In the genomic region with DNA sequence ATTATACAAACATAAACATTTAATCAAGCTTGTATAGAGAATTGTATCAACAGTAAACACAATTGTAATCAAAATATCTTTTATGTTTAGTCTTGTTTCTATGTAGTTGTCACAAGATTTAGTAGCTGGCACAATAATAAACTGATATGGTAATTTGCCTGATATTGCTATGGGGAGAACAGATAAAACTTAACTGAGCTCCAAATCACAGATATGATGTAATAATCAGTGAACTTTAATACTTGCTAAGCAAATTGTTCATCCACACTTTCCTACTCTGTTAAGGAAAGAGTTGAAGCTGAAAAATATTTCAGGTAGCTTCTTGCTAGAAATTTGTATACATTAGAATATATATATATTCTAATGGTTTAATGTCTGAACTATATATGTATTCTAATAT, we compare ENCODE assay signal across 15 cellular contexts.
A peak's percentile ranks its signal among the peaks of the same experiment; 100 is the strongest.
DNase-seq lines count a peak whose midpoint lies in the region; ATAC-seq, FAIRE-seq and TF ChIP-seq lines count a peak whose summit lies in the region.
"Had no signal": no experiment of that assay in that cellular context is flagged by ENCODE, and none has a peak within 500 bp of the region (broad histone marks: within the 10 kb centered on the region; RNA-seq: fewer than 3 reads in every experiment).

No MANE protein-coding gene starts in this region.

- intact Hi-C loops in HepG2 (cut with micrococcal nuclease; ENCODE audit: unreplicated experiment) = no loop called here

- FAIRE-seq in HepG2 (lab: Jason Lieb, UNC) (no peak), colon (lab: Jason Lieb, UNC) (peak; percentile 24)
- FAIRE-seq: GM12892, GM18507 had no signal

- TF ChIP-seq RAD21 in liver (IDR thresholded peaks at IDR 0.05) = no peak
- TF ChIP-seq RAD21 in HepG2 (CRISPR knock-in tag; IDR thresholded peaks at IDR 0.05) = no peak

- TF ChIP-seq CTCF in liver (IDR thresholded peaks at IDR 0.05; ENCODE audit: low read depth, low read length, missing input control) = no peak
- no peak for TF ChIP-seq CTCF in HepG2 (CRISPR knock-in tag; IDR thresholded peaks at IDR 0.05)
- no peak for TF ChIP-seq CTCF in mesothelial cell of epicardium (IDR thresholded peaks at IDR 0.05; ENCODE audit: unreplicated experiment)

- peaks cover 40% of the 10 kb centered on the region for H3K4me1 Mint-ChIP-seq in mesothelial cell of epicardium

- DNase-seq in HepG2 (ENCODE audit: low spot score) (no peak), mesothelial cell of epicardium (ENCODE audit: low spot score in 2 of 2, unreplicated experiment in 2 of 2) (no peak), KBM-7 (no peak), dedifferentiated amniotic fluid mesenchymal stem cell (ENCODE audit: extremely low spot score) (no peak)
- DNase-seq: AML-193; CD4-positive, alpha-beta T cell; DMS79; GDM1; GM23248 had no signal

- H3K9me3 ChIP-seq in liver (ENCODE audit: control insufficient read depth in 4 of 4, low read length in 3 of 4) (no peaks in the 10 kb centered on the region), HepG2 (ENCODE audit: low read length) (no peaks in the 10 kb centered on the region)
- H3K9me3 ChIP-seq: HAP-1 had no signal

- in situ Hi-C loops in HepG2 (cut with HindIII; ENCODE audit: extremely low pct_ligation_motif_present, low pct_unique_long_range_greater_than_20kb) = loop anchor here (10.0 kb wide), 1 partner anchor 375 kb away; no protein-coding TSS in a partner anchor
- in situ Hi-C loops in KBM-7 (cut with MboI; ENCODE audit: low pct_unique_long_range_greater_than_20kb, low sequenced_read_pairs) = no loop called here

- H3K27ac ChIP-seq in liver (ENCODE audit: low read depth in 1 of 2, low read length in 2 of 2) = no peak overlapping the region
- no peak overlapping the region for H3K27ac ChIP-seq in HepG2 (ENCODE audit: extremely low read length, insufficient read depth, low read length)
- H3K27ac ChIP-seq: C4-2B, GM23248 had no signal

- no peaks in the 10 kb centered on the region for H3K79me2 ChIP-seq in HepG2 (ENCODE audit: insufficient read depth, low read length)

- TF ChIP-seq POLR2A in HepG2 (IDR thresholded peaks at IDR 0.05; ENCODE audit: insufficient read depth in 1 of 2, low read depth in 2 of 2, low read length in 2 of 2) = no peak

- H2AFZ ChIP-seq in HepG2 (ENCODE audit: low read length) = no peak overlapping the region

- no peak overlapping the region for H3K4me3 ChIP-seq in liver (ENCODE audit: low read depth in 1 of 3, low read length in 3 of 3)
- H3K4me3 ChIP-seq in HepG2 (replicated peaks in 1 of 3; ENCODE audit: insufficient read depth in 1 of 3, low read depth in 2 of 3, low read length in 3 of 3) = no peak overlapping the region
- H3K4me3 ChIP-seq: GM23248, HAP-1 had no signal

- CTCF ChIA-PET in HepG2 (lab: Yijun Ruan, JAX; ENCODE audit: low intra/inter-chr PET ratio, low total read pairs) = no interaction called here

- H3K27me3 ChIP-seq in liver (ENCODE audit: control insufficient read depth in 4 of 4, insufficient read depth in 4 of 4, low read length in 3 of 4) = no peaks in the 10 kb centered on the region
- no peaks in the 10 kb centered on the region for H3K27me3 ChIP-seq in HepG2 (ENCODE audit: control insufficient read depth in 1 of 2, insufficient read depth in 2 of 2, low read length in 2 of 2)

- no peaks in the 10 kb centered on the region for H3K36me3 ChIP-seq in liver (ENCODE audit: control insufficient read depth in 4 of 4, insufficient read depth in 3 of 4, low read depth in 1 of 4, low read length in 3 of 4)
- no peaks in the 10 kb centered on the region for H3K36me3 ChIP-seq in HepG2 (replicated peaks in 1 of 2; ENCODE audit: control insufficient read depth in 1 of 2, insufficient read depth in 2 of 2, low read length in 2 of 2)
- H3K36me3 ChIP-seq: HAP-1 had no signal

- peaks cover 8% of the 10 kb centered on the region for H3K36me3 Mint-ChIP-seq in mesothelial cell of epicardium

- peak overlapping the region; percentile 57 for H3K27ac Mint-ChIP-seq in mesothelial cell of epicardium
- H3K27ac Mint-ChIP-seq: CD4-positive, alpha-beta T cell had no signal

- no peak for TF ChIP-seq EP300 in HepG2 (IDR thresholded peaks at IDR 0.05; ENCODE audit: low read depth in 2 of 2, low read length in 2 of 2)
- no peak for TF ChIP-seq EP300 in HepG2 (CRISPR knock-in tag; IDR thresholded peaks at IDR 0.05; ENCODE audit: borderline replicate concordance)

- H3K4me1 ChIP-seq in liver (ENCODE audit: control insufficient read depth in 4 of 4, insufficient read depth in 4 of 4, low read length in 3 of 4) = peaks cover 0 to 22% (median 13%) of the 10 kb centered on the region in 4 donors
- H3K4me1 ChIP-seq in HepG2 (ENCODE audit: insufficient read depth, low read length) = no peaks in the 10 kb centered on the region

- H3K4me3 Mint-ChIP-seq in mesothelial cell of epicardium = no peak overlapping the region
- H3K4me3 Mint-ChIP-seq: CD4-positive, alpha-beta T cell had no signal

- no peaks in the 10 kb centered on the region for H3K27me3 Mint-ChIP-seq in mesothelial cell of epicardium (ENCODE audit: low read depth)
- H3K27me3 Mint-ChIP-seq: CD4-positive, alpha-beta T cell had no signal

- H4K20me1 ChIP-seq in HepG2 (ENCODE audit: insufficient read depth, low read length) = no peaks in the 10 kb centered on the region

- H3K9ac ChIP-seq in liver (ENCODE audit: low read depth in 1 of 2, low read length in 2 of 2) = no peak overlapping the region
- no peak overlapping the region for H3K9ac ChIP-seq in HepG2 (ENCODE audit: insufficient read depth, low read depth, low read length)
- H3K9ac ChIP-seq: GM23248 had no signal

- peaks cover 8% of the 10 kb centered on the region for H3K9me3 Mint-ChIP-seq in mesothelial cell of epicardium

- POLR2A ChIA-PET in HepG2 (lab: Yijun Ruan, JAX) = no interaction called here

- no TSS peak for BruUV-seq in HepG2 (replicated peaks; lab: Mats Ljungman, UMichigan)

- H3K4me2 ChIP-seq in HepG2 (ENCODE audit: low read depth, low read length) = no peak overlapping the region

- no peak for ATAC-seq in HepG2

TF ChIP-seq in liver, 16 proteins besides CTCF, POLR2A, EP300 and RAD21 (continues in another document):
- TF ChIP-seq HNF4G (IDR thresholded peaks at IDR 0.05) (peak; percentile 42), JUND (IDR thresholded peaks at IDR 0.05) (peak in 1 of 2 donors; percentile 21), RXRA (IDR thresholded peaks at IDR 0.05) (peak in 1 of 2 donors; percentile 31), YY1 (IDR thresholded peaks at IDR 0.05) (peak; percentile 26), FOXA1 (IDR thresholded peaks at IDR 0.05) (no peak), HNF4A (conservative IDR thresholded peaks at IDR 0.05) (peak; percentile 76 to 83)
- TF ChIP-seq, protein P1, sequence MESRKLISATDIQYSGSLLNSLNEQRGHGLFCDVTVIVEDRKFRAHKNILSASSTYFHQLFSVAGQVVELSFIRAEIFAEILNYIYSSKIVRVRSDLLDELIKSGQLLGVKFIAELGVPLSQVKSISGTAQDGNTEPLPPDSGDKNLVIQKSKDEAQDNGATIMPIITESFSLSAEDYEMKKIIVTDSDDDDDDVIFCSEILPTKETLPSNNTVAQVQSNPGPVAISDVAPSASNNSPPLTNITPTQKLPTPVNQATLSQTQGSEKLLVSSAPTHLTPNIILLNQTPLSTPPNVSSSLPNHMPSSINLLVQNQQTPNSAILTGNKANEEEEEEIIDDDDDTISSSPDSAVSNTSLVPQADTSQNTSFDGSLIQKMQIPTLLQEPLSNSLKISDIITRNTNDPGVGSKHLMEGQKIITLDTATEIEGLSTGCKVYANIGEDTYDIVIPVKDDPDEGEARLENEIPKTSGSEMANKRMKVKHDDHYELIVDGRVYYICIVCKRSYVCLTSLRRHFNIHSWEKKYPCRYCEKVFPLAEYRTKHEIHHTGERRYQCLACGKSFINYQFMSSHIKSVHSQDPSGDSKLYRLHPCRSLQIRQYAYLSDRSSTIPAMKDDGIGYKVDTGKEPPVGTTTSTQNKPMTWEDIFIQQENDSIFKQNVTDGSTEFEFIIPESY (IDR thresholded peaks at IDR 0.05) = no peak
- TF ChIP-seq, protein P2, sequence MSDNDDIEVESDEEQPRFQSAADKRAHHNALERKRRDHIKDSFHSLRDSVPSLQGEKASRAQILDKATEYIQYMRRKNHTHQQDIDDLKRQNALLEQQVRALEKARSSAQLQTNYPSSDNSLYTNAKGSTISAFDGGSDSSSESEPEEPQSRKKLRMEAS (IDR thresholded peaks at IDR 0.05) = no peak
- TF ChIP-seq, protein P3, sequence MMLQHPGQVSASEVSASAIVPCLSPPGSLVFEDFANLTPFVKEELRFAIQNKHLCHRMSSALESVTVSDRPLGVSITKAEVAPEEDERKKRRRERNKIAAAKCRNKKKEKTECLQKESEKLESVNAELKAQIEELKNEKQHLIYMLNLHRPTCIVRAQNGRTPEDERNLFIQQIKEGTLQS (IDR thresholded peaks at IDR 0.05) = peak; percentile 31

TF ChIP-seq in HepG2, 621 proteins besides CTCF, POLR2A, EP300 and RAD21:
- TF ChIP-seq PHF5A (CRISPR knock-in tag; IDR thresholded peaks at IDR 0.05; ENCODE audit: low read depth, unreplicated experiment) (no peak), ZFP41 (CRISPR knock-in tag; IDR thresholded peaks at IDR 0.05; ENCODE audit: borderline replicate concordance) (no peak), ZNF788 (CRISPR knock-in tag; IDR thresholded peaks at IDR 0.05; ENCODE audit: borderline replicate concordance) (no peak), SAFB2 (CRISPR knock-in tag; IDR thresholded peaks at IDR 0.05; ENCODE audit: borderline replicate concordance, low read depth) (no peak), TOPORS (CRISPR knock-in tag; IDR thresholded peaks at IDR 0.05) (no peak), NR3C1 (CRISPR knock-in tag; IDR thresholded peaks at IDR 0.05) (no peak)
- TF ChIP-seq, protein P4, sequence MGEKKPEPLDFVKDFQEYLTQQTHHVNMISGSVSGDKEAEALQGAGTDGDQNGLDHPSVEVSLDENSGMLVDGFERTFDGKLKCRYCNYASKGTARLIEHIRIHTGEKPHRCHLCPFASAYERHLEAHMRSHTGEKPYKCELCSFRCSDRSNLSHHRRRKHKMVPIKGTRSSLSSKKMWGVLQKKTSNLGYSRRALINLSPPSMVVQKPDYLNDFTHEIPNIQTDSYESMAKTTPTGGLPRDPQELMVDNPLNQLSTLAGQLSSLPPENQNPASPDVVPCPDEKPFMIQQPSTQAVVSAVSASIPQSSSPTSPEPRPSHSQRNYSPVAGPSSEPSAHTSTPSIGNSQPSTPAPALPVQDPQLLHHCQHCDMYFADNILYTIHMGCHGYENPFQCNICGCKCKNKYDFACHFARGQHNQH (CRISPR knock-in tag; IDR thresholded peaks at IDR 0.05) = no peak
- TF ChIP-seq, protein P5, sequence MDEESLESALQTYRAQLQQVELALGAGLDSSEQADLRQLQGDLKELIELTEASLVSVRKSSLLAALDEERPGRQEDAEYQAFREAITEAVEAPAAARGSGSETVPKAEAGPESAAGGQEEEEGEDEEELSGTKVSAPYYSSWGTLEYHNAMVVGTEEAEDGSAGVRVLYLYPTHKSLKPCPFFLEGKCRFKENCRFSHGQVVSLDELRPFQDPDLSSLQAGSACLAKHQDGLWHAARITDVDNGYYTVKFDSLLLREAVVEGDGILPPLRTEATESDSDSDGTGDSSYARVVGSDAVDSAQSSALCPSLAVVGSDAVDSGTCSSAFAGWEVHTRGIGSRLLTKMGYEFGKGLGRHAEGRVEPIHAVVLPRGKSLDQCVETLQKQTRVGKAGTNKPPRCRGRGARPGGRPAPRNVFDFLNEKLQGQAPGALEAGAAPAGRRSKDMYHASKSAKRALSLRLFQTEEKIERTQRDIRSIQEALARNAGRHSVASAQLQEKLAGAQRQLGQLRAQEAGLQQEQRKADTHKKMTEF (CRISPR knock-in tag; IDR thresholded peaks at IDR 0.05) = no peak
TF ChIP-seq in HepG2: peak in this region for 0.
